Comparison of ENCODE assay signal across 23 cellular contexts in the genomic region with DNA sequence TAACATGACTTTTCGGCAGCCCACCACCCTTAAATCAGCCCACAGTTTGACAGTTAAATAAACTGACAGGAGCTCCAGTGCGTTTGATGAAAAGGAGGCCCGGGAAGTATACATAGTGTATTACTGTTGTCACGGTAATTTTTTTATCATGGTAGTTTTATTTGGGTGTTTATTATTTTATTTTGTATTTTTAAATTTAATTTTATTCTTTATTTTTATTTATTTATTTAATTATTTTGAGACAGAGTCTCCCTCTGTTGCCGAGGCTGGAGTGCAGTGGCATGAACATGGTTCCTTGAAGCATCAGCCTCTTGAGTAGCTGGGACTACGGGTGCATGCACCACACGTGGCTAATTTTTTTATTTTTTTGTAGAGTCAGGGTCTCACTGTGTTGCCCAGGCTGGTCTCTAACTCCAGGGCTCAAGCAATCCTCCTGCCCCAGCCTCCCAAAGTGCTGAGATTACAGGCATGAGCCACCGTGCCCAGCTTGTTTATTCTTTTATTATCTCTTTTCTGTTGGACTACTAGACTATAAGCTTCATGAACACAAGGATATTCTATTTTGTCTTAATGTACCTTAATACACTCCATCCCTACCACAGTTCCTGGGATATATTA.
"Had no signal": no experiment of that assay in that cellular context is flagged by ENCODE, and none has a peak within 500 bp of the region (broad histone marks: within the 10 kb centered on the region; RNA-seq: fewer than 3 reads in every experiment).

No MANE protein-coding gene starts in this region.

- H3K27me3 Mint-ChIP-seq: activated CD4-positive, alpha-beta T cell treated with anti-CD3 and anti-CD28 coated beads, Interleukin-2, amount 10 ng/mL, durations not matched to agents 7 days and 5 days; naive thymus-derived CD4-positive, alpha-beta T cell; stimulated activated naive CD8-positive, alpha-beta T cell treated with anti-CD3 and anti-CD28 coated beads, Interleukin-15, amount 100 ng/mL, for 72 hours had no signal

- H3K27me3 ChIP-seq: esophagus muscularis mucosa, gastroesophageal sphincter, heart left ventricle, neural progenitor cell, pancreas, right lobe of liver, suprapubic skin, transverse colon, vagina had no signal

- DNase-seq: activated CD4-positive, alpha-beta T cell treated with anti-CD3 and anti-CD28 coated beads, Interleukin-2, amount 10 ng/mL, durations not matched to agents 7 days and 5 days; activated CD8-positive, alpha-beta T cell treated with anti-CD3 and anti-CD28 coated beads, Interleukin-2, amount 10 ng/mL, durations not matched to agents 7 days and 5 days; activated naive CD4-positive, alpha-beta T cell treated with anti-CD3 and anti-CD28 coated beads, Interleukin-2, amount 50 U/mL, for 16 hours; activated T-cell treated with anti-CD3 and anti-CD28 coated beads, Interleukin-2, amount 50 U/mL, for 4 hours; aorta; cortex of kidney; heart left ventricle; immature natural killer cell; kidney glomerular epithelial cell; left ventricle myocardium inferior; naive thymus-derived CD4-positive, alpha-beta T cell; pancreas; right lobe of liver; small intestine; stimulated activated CD4-positive, alpha-beta T cell treated with anti-CD3 and anti-CD28 coated beads, Interleukin-15, amount 100 ng/mL, for 24 hours; stimulated activated CD4-positive, alpha-beta T cell treated with anti-CD3 and anti-CD28 coated beads, Interleukin-2, amount 100 ng/mL, for 48 hours; stimulated activated naive CD8-positive, alpha-beta T cell treated with anti-CD3 and anti-CD28 coated beads, Interleukin-15, amount 100 ng/mL, for 72 hours; transverse colon had no signal

- H3K9ac ChIP-seq: neural progenitor cell had no signal

- H3K4me1 Mint-ChIP-seq: immature natural killer cell had no signal

- H3K9me3 Mint-ChIP-seq: activated CD4-positive, alpha-beta T cell treated with anti-CD3 and anti-CD28 coated beads, Interleukin-2, amount 10 ng/mL, durations not matched to agents 7 days and 5 days; activated T-cell treated with anti-CD3 and anti-CD28 coated beads, Interleukin-2, amount 50 U/mL, for 4 hours; immature natural killer cell; neural progenitor cell; stimulated activated naive CD8-positive, alpha-beta T cell treated with anti-CD3 and anti-CD28 coated beads, Interleukin-15, amount 100 ng/mL, for 72 hours had no signal

- FAIRE-seq: pancreas, small intestine had no signal

- H3K4me3 ChIP-seq: esophagus muscularis mucosa, gastroesophageal sphincter, heart left ventricle, left ventricle myocardium inferior, neural progenitor cell, pancreas, right lobe of liver, suprapubic skin, transverse colon, vagina had no signal

- H3K4me2 ChIP-seq: neural progenitor cell had no signal

- H3K4me3 Mint-ChIP-seq: activated CD4-positive, alpha-beta T cell treated with anti-CD3 and anti-CD28 coated beads, Interleukin-2, amount 10 ng/mL, durations not matched to agents 7 days and 5 days; activated CD8-positive, alpha-beta T cell treated with anti-CD3 and anti-CD28 coated beads, Interleukin-2, amount 10 ng/mL, durations not matched to agents 7 days and 5 days; activated T-cell treated with anti-CD3 and anti-CD28 coated beads, Interleukin-2, amount 50 U/mL, for 4 hours; immature natural killer cell; naive thymus-derived CD4-positive, alpha-beta T cell; neural progenitor cell; stimulated activated naive CD8-positive, alpha-beta T cell treated with anti-CD3 and anti-CD28 coated beads, Interleukin-15, amount 100 ng/mL, for 72 hours had no signal

- H3K27ac ChIP-seq: esophagus muscularis mucosa, gastroesophageal sphincter, heart left ventricle, left ventricle myocardium inferior, neural progenitor cell, pancreas, right lobe of liver, suprapubic skin, transverse colon, vagina had no signal

- H3K27ac Mint-ChIP-seq: activated CD4-positive, alpha-beta T cell treated with anti-CD3 and anti-CD28 coated beads, Interleukin-2, amount 10 ng/mL, durations not matched to agents 7 days and 5 days; activated CD8-positive, alpha-beta T cell treated with anti-CD3 and anti-CD28 coated beads, Interleukin-2, amount 10 ng/mL, durations not matched to agents 7 days and 5 days; naive thymus-derived CD4-positive, alpha-beta T cell; neural progenitor cell; stimulated activated naive CD8-positive, alpha-beta T cell treated with anti-CD3 and anti-CD28 coated beads, Interleukin-15, amount 100 ng/mL, for 72 hours had no signal

- H3K4me1 ChIP-seq: esophagus muscularis mucosa, gastroesophageal sphincter, heart left ventricle, left ventricle myocardium inferior, pancreas, right lobe of liver, suprapubic skin, transverse colon, vagina had no signal

- H3K9me3 ChIP-seq: esophagus muscularis mucosa, gastroesophageal sphincter, heart left ventricle, left ventricle myocardium inferior, pancreas, right lobe of liver, suprapubic skin, transverse colon, vagina had no signal

- ATAC-seq: activated CD8-positive, alpha-beta T cell treated with anti-CD3 and anti-CD28 coated beads, Interleukin-2, amount 10 ng/mL, durations not matched to agents 7 days and 5 days; activated T-cell treated with anti-CD3 and anti-CD28 coated beads, Interleukin-2, amount 50 U/mL, for 4 hours; gastroesophageal sphincter; heart left ventricle; naive thymus-derived CD4-positive, alpha-beta T cell; pancreas; right lobe of liver; stimulated activated naive CD8-positive, alpha-beta T cell treated with anti-CD3 and anti-CD28 coated beads, Interleukin-15, amount 100 ng/mL, for 72 hours had no signal

- H2AFZ ChIP-seq: neural progenitor cell had no signal
